Comparison of ENCODE assay signal across 1 cellular context in the genomic region with DNA sequence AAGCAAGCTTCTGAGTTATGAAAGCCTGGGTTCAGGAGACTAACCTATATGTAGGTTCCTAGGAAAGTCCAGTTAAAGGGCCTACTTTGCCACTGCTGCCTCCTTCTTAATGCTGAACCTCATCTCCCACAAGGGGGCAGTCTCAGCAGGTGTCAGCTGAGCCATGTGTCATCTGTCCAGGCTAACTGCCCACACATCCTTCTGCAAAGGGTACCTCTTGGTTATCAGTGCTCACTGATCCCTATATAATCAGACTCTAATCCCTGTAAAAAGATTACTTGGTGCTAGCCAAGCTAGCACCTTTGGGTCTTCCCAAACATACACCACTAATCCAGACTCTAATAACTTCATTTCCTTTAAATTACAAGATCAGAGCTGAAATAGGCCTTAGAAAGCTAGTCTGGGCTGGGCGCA.
TF ChIP-seq lines count a peak whose summit lies in the region.

No MANE protein-coding gene starts in this region.

TF ChIP-seq in GM12878, 131 proteins besides CTCF, POLR2A, EP300 and RAD21:
- TF ChIP-seq MXI1 (IDR thresholded peaks at IDR 0.05; ENCODE audit: low read depth, low read length) = peak; percentile 72
- TF ChIP-seq RAD51 (IDR thresholded peaks at IDR 0.05) = peak; percentile 48; the same call in 1 of the 2 replicates
- no peak for TF ChIP-seq STAT1 (conservative IDR thresholded peaks at IDR 0.05)
- TF ChIP-seq HDGF (IDR thresholded peaks at IDR 0.05) = no peak
- 0 out of 4 replicates have a peak, but pooled peaks of 1 of the 2 experiments have one; percentile 4 for TF ChIP-seq SRF (IDR thresholded peaks at IDR 0.05; ENCODE audit: low read depth in 2 of 2, low read length in 2 of 2)
- TF ChIP-seq PBX3 (IDR thresholded peaks at IDR 0.05; ENCODE audit: insufficient replicate concordance, low read depth, low read length) = peak; percentile 24
- peak; percentile 55; the same call in 1 of the 2 replicates for TF ChIP-seq RB1 (IDR thresholded peaks at IDR 0.05; ENCODE audit: borderline replicate concordance)
- no peak for TF ChIP-seq SIX5 (IDR thresholded peaks at IDR 0.05; ENCODE audit: low read depth, low read length, severe bottlenecking)
- 0 out of 2 replicates have a peak, but pooled peaks have one; percentile 12 for TF ChIP-seq TCF3 (IDR thresholded peaks at IDR 0.05; ENCODE audit: borderline replicate concordance, insufficient read depth, low read depth, low read length)
- no peak for TF ChIP-seq ZZZ3 (IDR thresholded peaks at IDR 0.05; ENCODE audit: control insufficient read depth, insufficient read length, low read depth)
- no peak for TF ChIP-seq CEBPZ (IDR thresholded peaks at IDR 0.05; ENCODE audit: low read depth, low read length)
- TF ChIP-seq YBX1 (IDR thresholded peaks at IDR 0.05) = no peak
- TF ChIP-seq MYB (IDR thresholded peaks at IDR 0.05; ENCODE audit: borderline replicate concordance, low read depth, low read length) = no peak
- TF ChIP-seq SREBF1 (IDR thresholded peaks at IDR 0.05; ENCODE audit: low read length) = no peak
- TF ChIP-seq PAX5 (IDR thresholded peaks at IDR 0.05; ENCODE audit: borderline replicate concordance, low read depth, low read length) = no peak
- peak; percentile 92 for TF ChIP-seq SMC3 (IDR thresholded peaks at IDR 0.05; ENCODE audit: borderline replicate concordance, low read length)
- TF ChIP-seq MAX (IDR thresholded peaks at IDR 0.05; ENCODE audit: low read depth, low read length) = 0 out of 2 replicates have a peak, but pooled peaks have one; percentile 29
- no peak for TF ChIP-seq ATF7 (IDR thresholded peaks at IDR 0.05; ENCODE audit: low read depth)
- TF ChIP-seq TCF12 (IDR thresholded peaks at IDR 0.05; ENCODE audit: low read depth, low read length) = peak; percentile 62; the same call in 1 of the 2 replicates
- TF ChIP-seq POLR2AphosphoS2 (IDR thresholded peaks at IDR 0.05; ENCODE audit: low read depth, low read length) = no peak
- no peak for TF ChIP-seq CREB1 (IDR thresholded peaks at IDR 0.05; ENCODE audit: low read depth)
- TF ChIP-seq NFXL1 (IDR thresholded peaks at IDR 0.05; ENCODE audit: borderline replicate concordance) = no peak
- TF ChIP-seq, protein P1, sequence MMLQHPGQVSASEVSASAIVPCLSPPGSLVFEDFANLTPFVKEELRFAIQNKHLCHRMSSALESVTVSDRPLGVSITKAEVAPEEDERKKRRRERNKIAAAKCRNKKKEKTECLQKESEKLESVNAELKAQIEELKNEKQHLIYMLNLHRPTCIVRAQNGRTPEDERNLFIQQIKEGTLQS (IDR thresholded peaks at IDR 0.05; ENCODE audit: borderline replicate concordance, extremely low read depth, low read depth, low read length) = peak; percentile 8; the same call in 1 of the 2 replicates
- no peak for TF ChIP-seq CBFB (IDR thresholded peaks at IDR 0.05; ENCODE audit: low read depth)
- TF ChIP-seq, protein P2, sequence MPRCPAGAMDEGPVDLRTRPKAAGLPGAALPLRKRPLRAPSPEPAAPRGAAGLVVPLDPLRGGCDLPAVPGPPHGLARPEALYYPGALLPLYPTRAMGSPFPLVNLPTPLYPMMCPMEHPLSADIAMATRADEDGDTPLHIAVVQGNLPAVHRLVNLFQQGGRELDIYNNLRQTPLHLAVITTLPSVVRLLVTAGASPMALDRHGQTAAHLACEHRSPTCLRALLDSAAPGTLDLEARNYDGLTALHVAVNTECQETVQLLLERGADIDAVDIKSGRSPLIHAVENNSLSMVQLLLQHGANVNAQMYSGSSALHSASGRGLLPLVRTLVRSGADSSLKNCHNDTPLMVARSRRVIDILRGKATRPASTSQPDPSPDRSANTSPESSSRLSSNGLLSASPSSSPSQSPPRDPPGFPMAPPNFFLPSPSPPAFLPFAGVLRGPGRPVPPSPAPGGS (IDR thresholded peaks at IDR 0.05; ENCODE audit: borderline replicate concordance, insufficient read depth, low read depth, low read length, poor library complexity, severe bottlenecking) = no peak
- TF ChIP-seq, protein P3, sequence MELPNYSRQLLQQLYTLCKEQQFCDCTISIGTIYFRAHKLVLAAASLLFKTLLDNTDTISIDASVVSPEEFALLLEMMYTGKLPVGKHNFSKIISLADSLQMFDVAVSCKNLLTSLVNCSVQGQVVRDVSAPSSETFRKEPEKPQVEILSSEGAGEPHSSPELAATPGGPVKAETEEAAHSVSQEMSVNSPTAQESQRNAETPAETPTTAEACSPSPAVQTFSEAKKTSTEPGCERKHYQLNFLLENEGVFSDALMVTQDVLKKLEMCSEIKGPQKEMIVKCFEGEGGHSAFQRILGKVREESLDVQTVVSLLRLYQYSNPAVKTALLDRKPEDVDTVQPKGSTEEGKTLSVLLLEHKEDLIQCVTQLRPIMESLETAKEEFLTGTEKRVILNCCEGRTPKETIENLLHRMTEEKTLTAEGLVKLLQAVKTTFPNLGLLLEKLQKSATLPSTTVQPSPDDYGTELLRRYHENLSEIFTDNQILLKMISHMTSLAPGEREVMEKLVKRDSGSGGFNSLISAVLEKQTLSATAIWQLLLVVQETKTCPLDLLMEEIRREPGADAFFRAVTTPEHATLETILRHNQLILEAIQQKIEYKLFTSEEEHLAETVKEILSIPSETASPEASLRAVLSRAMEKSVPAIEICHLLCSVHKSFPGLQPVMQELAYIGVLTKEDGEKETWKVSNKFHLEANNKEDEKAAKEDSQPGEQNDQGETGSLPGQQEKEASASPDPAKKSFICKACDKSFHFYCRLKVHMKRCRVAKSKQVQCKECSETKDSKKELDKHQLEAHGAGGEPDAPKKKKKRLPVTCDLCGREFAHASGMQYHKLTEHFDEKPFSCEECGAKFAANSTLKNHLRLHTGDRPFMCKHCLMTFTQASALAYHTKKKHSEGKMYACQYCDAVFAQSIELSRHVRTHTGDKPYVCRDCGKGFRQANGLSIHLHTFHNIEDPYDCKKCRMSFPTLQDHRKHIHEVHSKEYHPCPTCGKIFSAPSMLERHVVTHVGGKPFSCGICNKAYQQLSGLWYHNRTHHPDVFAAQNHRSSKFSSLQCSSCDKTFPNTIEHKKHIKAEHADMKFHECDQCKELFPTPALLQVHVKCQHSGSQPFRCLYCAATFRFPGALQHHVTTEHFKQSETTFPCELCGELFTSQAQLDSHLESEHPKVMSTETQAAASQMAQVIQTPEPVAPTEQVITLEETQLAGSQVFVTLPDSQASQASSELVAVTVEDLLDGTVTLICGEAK (IDR thresholded peaks at IDR 0.05; ENCODE audit: borderline replicate concordance) = no peak
- TF ChIP-seq STAT3 (IDR thresholded peaks at IDR 0.05; ENCODE audit: low read depth, low read length) = no peak
- TF ChIP-seq ESRRA (IDR thresholded peaks at IDR 0.05; ENCODE audit: low read length) = no peak
TF ChIP-seq in GM12878: peak in this region for 10.
